Comparison of ENCODE assay signal across 1 cellular context in the genomic region with DNA sequence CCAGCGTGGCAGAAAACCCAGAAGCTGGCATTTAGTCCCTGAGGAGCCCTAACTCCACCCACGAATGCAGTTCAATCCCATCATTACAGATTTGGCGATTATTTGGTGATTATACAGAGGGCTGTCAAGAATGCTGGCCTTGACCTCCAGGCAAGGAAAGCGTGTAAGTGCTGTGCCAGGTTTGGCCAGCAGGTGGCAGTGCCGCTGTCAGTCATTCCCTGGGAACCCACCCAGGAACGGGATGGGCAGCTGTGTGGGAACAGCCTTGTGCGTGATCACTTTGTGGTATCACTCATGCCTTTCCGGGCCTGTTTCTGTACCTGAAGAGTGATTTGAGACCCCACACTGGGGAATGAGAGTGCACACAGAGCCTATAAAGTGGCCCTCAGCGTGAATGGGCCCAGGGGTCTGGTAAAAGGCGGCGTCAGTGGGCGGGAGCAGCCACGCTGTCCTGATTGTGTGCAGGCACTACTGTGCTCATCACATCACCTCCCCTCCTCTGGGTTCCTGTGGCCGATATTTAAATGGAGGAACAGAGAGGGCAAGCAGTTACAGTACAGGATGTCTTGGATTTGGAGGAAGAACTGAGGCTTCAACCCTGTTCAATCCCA.
A peak's percentile ranks its signal among the peaks of the same experiment; 100 is the strongest.
TF ChIP-seq lines count a peak whose summit lies in the region.

No MANE protein-coding gene starts in this region.

TF ChIP-seq in GM12878, 131 proteins besides CTCF, POLR2A, EP300 and RAD21 (continued from another document):
- TF ChIP-seq, protein P1, sequence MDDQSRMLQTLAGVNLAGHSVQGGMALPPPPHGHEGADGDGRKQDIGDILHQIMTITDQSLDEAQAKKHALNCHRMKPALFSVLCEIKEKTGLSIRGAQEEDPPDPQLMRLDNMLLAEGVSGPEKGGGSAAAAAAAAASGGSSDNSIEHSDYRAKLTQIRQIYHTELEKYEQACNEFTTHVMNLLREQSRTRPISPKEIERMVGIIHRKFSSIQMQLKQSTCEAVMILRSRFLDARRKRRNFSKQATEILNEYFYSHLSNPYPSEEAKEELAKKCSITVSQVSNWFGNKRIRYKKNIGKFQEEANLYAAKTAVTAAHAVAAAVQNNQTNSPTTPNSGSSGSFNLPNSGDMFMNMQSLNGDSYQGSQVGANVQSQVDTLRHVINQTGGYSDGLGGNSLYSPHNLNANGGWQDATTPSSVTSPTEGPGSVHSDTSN (IDR thresholded peaks at IDR 0.05; ENCODE audit: insufficient replicate concordance, low read depth, low read length), result peak; percentile 90
- TF ChIP-seq RBBP5 (conservative IDR thresholded peaks at IDR 0.05) (no peak), DPF2 (IDR thresholded peaks at IDR 0.05) (no peak), MYB (IDR thresholded peaks at IDR 0.05; ENCODE audit: borderline replicate concordance, low read depth, low read length) (no peak), CBX5 (IDR thresholded peaks at IDR 0.05; ENCODE audit: low read depth) (no peak), ZNF622 (IDR thresholded peaks at IDR 0.05) (no peak), CBFB (IDR thresholded peaks at IDR 0.05; ENCODE audit: low read depth) (no peak), NFIC (IDR thresholded peaks at IDR 0.05; ENCODE audit: low read depth, low read length) (no peak), MTA2 (IDR thresholded peaks at IDR 0.05; ENCODE audit: low read depth) (no peak), ETV6 (conservative IDR thresholded peaks at IDR 0.05 in 1 of 2, IDR thresholded peaks at IDR 0.05 in 1 of 2; ENCODE audit: borderline replicate concordance in 1 of 2, low read depth in 1 of 2) (no peak), ZZZ3 (IDR thresholded peaks at IDR 0.05; ENCODE audit: control insufficient read depth, insufficient read length, low read depth) (no peak), CREB1 (IDR thresholded peaks at IDR 0.05; ENCODE audit: low read depth) (no peak), KDM1A (IDR thresholded peaks at IDR 0.05; ENCODE audit: borderline replicate concordance) (no peak), ZNF207 (IDR thresholded peaks at IDR 0.05; ENCODE audit: borderline replicate concordance) (no peak), IKZF1 (conservative IDR thresholded peaks at IDR 0.05) (0 out of 2 replicates have a peak, but pooled peaks have one; percentile 36)
- TF ChIP-seq, protein P2, sequence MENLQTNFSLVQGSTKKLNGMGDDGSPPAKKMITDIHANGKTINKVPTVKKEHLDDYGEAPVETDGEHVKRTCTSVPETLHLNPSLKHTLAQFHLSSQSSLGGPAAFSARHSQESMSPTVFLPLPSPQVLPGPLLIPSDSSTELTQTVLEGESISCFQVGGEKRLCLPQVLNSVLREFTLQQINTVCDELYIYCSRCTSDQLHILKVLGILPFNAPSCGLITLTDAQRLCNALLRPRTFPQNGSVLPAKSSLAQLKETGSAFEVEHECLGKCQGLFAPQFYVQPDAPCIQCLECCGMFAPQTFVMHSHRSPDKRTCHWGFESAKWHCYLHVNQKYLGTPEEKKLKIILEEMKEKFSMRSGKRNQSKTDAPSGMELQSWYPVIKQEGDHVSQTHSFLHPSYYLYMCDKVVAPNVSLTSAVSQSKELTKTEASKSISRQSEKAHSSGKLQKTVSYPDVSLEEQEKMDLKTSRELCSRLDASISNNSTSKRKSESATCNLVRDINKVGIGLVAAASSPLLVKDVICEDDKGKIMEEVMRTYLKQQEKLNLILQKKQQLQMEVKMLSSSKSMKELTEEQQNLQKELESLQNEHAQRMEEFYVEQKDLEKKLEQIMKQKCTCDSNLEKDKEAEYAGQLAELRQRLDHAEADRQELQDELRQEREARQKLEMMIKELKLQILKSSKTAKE (IDR thresholded peaks at IDR 0.05; ENCODE audit: low read depth, poor library complexity, severe bottlenecking), result no peak
- TF ChIP-seq, protein P3, sequence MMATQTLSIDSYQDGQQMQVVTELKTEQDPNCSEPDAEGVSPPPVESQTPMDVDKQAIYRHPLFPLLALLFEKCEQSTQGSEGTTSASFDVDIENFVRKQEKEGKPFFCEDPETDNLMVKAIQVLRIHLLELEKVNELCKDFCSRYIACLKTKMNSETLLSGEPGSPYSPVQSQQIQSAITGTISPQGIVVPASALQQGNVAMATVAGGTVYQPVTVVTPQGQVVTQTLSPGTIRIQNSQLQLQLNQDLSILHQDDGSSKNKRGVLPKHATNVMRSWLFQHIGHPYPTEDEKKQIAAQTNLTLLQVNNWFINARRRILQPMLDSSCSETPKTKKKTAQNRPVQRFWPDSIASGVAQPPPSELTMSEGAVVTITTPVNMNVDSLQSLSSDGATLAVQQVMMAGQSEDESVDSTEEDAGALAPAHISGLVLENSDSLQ (IDR thresholded peaks at IDR 0.05), result peak; percentile 93
